In the genomic region with DNA sequence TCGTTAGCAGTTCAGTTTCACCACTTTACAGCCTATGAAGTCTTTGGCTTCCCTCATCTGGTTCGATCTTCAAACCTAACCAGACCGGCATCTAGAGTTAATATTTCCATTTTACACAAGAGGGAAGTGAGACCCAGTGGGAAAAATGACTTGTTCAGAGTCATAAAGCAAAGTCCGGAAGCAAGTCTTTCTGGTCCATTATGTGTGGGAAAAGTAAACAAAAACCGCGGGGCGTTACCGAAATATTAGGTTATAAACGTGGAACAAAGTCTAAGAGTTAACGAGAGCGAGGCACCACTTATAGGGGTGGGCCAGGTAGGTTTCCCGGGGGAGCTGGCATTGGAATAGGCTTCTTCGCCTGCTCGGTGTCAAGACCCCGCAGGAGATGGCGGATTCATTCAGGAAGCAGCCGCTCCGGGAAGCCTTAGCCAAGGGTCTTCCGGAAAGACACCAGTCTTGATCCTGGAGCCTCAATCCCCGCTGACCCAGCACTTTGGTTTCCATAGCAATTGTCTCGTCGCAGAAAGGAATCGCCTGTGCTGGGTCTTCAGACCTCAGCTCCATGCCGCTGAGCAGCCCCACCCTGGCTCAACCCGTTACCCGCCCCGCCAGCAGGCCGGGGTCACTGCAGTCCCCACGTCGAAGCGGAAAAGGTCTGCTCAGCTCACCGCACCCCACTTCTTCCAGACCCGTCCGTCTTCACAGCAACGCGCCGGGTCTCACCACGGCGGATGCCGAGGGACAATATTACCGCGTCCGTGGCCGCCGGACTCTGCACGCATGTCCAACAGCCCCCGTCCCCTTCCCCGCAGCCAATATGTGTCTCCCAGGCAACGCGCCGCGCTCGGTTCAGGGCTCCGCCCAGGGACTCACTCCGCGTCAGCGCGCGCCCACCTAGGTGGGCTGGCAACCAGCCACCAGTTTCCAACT, we compare ENCODE assay signal across 9 cellular contexts. TPM values are rescaled to one million over a fixed set of nuclear protein-coding genes. Genes with fewer than 3 reads are reported as not detected.
A peak's percentile ranks its signal among the peaks of the same experiment; 100 is the strongest.
DNase-seq lines count a peak whose midpoint lies in the region; TF ChIP-seq lines count a peak whose summit lies in the region.
"Had no signal": no experiment of that assay in that cellular context is flagged by ENCODE, and none has a peak within 500 bp of the region (broad histone marks: within the 10 kb centered on the region; RNA-seq: fewer than 3 reads in every experiment).

Gene C5orf52 (plus strand): TSS at position 872 of the 930 bp plus-strand sequence. CDS start 82 bp downstream, outside the sequence.

- WGBS in HUES64: 54% methylated on average over 57 of the region's 59 CpGs

- H3K36me3 ChIP-seq in HUES64 (ENCODE audit: insufficient read depth, low read length) (no peaks in the 10 kb centered on the region), neural progenitor cell (no peaks in the 10 kb centered on the region)

- H3K27me3 Mint-ChIP-seq in neural progenitor cell (ENCODE audit: insufficient read depth, low read depth): peaks cover 2% of the 10 kb centered on the region

- 0 out of 2 replicates have a peak within 1 kb of the TSS, but pooled peaks have one; percentile 31 for H3K9ac ChIP-seq in HUES64 (ENCODE audit: low read depth, low read length)
- no peak within 1 kb of the TSS for H3K9ac ChIP-seq in neural progenitor cell

- H3K4me3 ChIP-seq in HUES64 (ENCODE audit: low read length) (peak within 1 kb of the TSS; percentile 72), fibroblast of pulmonary artery (replicated peaks; ENCODE audit: low read depth, low read length) (peak within 1 kb of the TSS; percentile 65), neural progenitor cell (no peak within 1 kb of the TSS)

- peaks cover 9% of the 10 kb centered on the region for H3K4me1 Mint-ChIP-seq in neural progenitor cell

- H3K9me3 ChIP-seq in HUES64 (ENCODE audit: insufficient read depth, low read depth, low read length) (no peaks in the 10 kb centered on the region), neural progenitor cell (ENCODE audit: low read depth) (no peaks in the 10 kb centered on the region)

- H4K20me1 ChIP-seq in neural progenitor cell (ENCODE audit: low read depth): no peaks in the 10 kb centered on the region

- H3K27ac Mint-ChIP-seq in neural progenitor cell: no peak within 1 kb of the TSS

- no peaks in the 10 kb centered on the region for H3K79me2 ChIP-seq in neural progenitor cell (ENCODE audit: low read depth)

- H3K9me3 Mint-ChIP-seq in neural progenitor cell: peaks cover 14% of the 10 kb centered on the region

- H3K27ac ChIP-seq in HUES64 (ENCODE audit: low read depth, low read length) (no peak within 1 kb of the TSS), neural progenitor cell (no peak within 1 kb of the TSS)

- H3F3A ChIP-seq in neural progenitor cell (ENCODE audit: low read depth): no peaks in the 10 kb centered on the region

- H3K4me3 Mint-ChIP-seq in neural progenitor cell: peak within 1 kb of the TSS; percentile 90

- in situ Hi-C loops in GM13977 (cut with MboI; ENCODE audit: low pct_unique_long_range_greater_than_20kb, low sequenced_read_pairs, unreplicated experiment): no loop called here

- TF ChIP-seq CTCF in GM13977 (IDR thresholded peaks at IDR 0.05; ENCODE audit: extremely low read depth, insufficient read depth, missing control alignments) (no peak), fibroblast of pulmonary artery (IDR thresholded peaks at IDR 0.05; ENCODE audit: low read length, missing control alignments) (no peak), neural progenitor cell (IDR thresholded peaks at IDR 0.05) (no peak)

- H3K27me3 ChIP-seq in HUES64 (ENCODE audit: insufficient read depth, low read length) (peaks cover 35% of the 10 kb centered on the region), neural progenitor cell (no peaks in the 10 kb centered on the region)

- peaks cover 5% of the 10 kb centered on the region for H3K36me3 Mint-ChIP-seq in neural progenitor cell

- H2AFZ ChIP-seq in neural progenitor cell (replicated peaks): no peak within 1 kb of the TSS

- H3K4me1 ChIP-seq in HUES64 (ENCODE audit: insufficient read depth, low read length): peaks cover 6% of the 10 kb centered on the region; the same call in 1 of the 2 replicates
- no peaks in the 10 kb centered on the region for H3K4me1 ChIP-seq in neural progenitor cell

- DNase-seq in GM13977 (ENCODE audit: low spot score): peak; percentile 66
- peak; percentile 36 for DNase-seq in activated CD8-positive, alpha-beta memory T cell treated with anti-CD3 and anti-CD28 coated beads, Interleukin-2, amount 50 U/mL, for 4 hours
- peak; percentile 20 for DNase-seq in fibroblast of pulmonary artery (ENCODE audit: low read depth)
- DNase-seq in neural progenitor cell (ENCODE audit: low spot score): no peak
- no peak for DNase-seq in HK-2 (ENCODE audit: unreplicated experiment)
- no peak for DNase-seq in NCI-H226
- DNase-seq in ecto neural progenitor cell (ENCODE audit: low spot score): no peak

- no peak within 1 kb of the TSS for H3K4me2 ChIP-seq in neural progenitor cell

RNA-seq across cellular contexts. Expression of gene C5orf52, which starts in this region (rescaled TPM):
- not detected for polyA plus RNA-seq in HUES64 (2013, experiment 1 of 2)
- polyA plus RNA-seq in HUES64 (2013, experiment 2 of 2): not detected
- not detected in 2 replicates for total RNA-seq in neural progenitor cell (ENCODE audit: low replicate concordance)
- total RNA-seq: T-helper 2 cell treated with Interferon-gamma antibody and Interleukin-4, amounts not matched to agents 100 ng/mL and 5 ng/mL, for 36 hours had no signal

Comparison
In these comparisons a context has a peak if more than half of its experiments do, and no peak if none do; other contexts are left out.
1. DNase-seq: peak in GM13977 (single experiment), activated CD8-positive, alpha-beta memory T cell treated with anti-CD3 and anti-CD28 coated beads, Interleukin-2, amount 50 U/mL, for 4 hours (single experiment) and fibroblast of pulmonary artery (single experiment); none in neural progenitor cell (single experiment), HK-2 (single experiment), NCI-H226 (single experiment) and ecto neural progenitor cell (single experiment).